Comparison of ENCODE assay signal across 29 cellular contexts in the genomic region with DNA sequence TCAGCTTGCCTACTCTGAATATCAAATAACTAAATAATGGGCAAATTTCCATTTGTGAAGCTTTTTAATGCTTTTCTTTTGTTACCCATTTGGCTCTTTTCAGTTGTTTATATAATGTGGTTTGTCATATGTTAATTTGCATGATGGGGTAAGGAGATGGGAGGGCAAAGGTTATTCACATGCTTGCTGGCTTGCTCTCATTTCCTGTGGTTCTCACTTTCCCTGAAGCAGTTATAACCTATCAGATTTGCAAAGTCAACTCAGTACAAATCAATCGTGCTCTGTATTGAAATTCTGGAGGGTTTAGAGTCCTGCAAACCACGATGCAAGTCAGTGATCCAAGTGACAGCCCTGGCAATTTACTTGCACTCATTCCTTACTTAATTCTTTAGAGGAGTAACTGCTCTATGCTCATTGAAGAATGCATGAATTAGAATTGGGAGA.
DNase-seq lines count a peak whose midpoint lies in the region; ATAC-seq, FAIRE-seq and TF ChIP-seq lines count a peak whose summit lies in the region.
"Had no signal": no experiment of that assay in that cellular context is flagged by ENCODE, and none has a peak within 500 bp of the region (broad histone marks: within the 10 kb centered on the region; RNA-seq: fewer than 3 reads in every experiment).

No MANE protein-coding gene starts in this region.

- H3K4me1 ChIP-seq in HUES48 (ENCODE audit: control insufficient read depth, insufficient read depth, low read length) (peaks cover 63% of the 10 kb centered on the region), small intestine (ENCODE audit: control insufficient read depth in 2 of 2, insufficient read depth in 1 of 2, low read depth in 1 of 2, low read length in 1 of 2) (no peaks in the 10 kb centered on the region), PC-9 (replicated peaks; ENCODE audit: insufficient read depth) (no peaks in the 10 kb centered on the region), gastrocnemius medialis (no peaks in the 10 kb centered on the region)
- H3K4me1 ChIP-seq: breast epithelium, heart left ventricle, left lung, psoas muscle, SJCRH30, tibial artery had no signal

- intact Hi-C loops in PC-9 (cut with micrococcal nuclease; ENCODE audit: unreplicated experiment): no loop called here
- intact Hi-C loops in gastrocnemius medialis (cut with DNase I; ENCODE audit: low total_unique reads): no loop called here

- no peaks in the 10 kb centered on the region for H3K9me2 ChIP-seq in PC-9 (ENCODE audit: insufficient read depth)

- H3K27me3 ChIP-seq in HUES48 (ENCODE audit: control insufficient read depth, insufficient read depth, low read length) (no peaks in the 10 kb centered on the region), small intestine (ENCODE audit: control insufficient read depth in 2 of 2, insufficient read depth in 2 of 2, low read length in 2 of 2) (no peaks in the 10 kb centered on the region), PC-9 (ENCODE audit: insufficient read depth, low read depth) (no peaks in the 10 kb centered on the region), gastrocnemius medialis (no peaks in the 10 kb centered on the region)
- H3K27me3 ChIP-seq: breast epithelium, heart left ventricle, left lung, SJCRH30, tibial artery had no signal

- H3K9ac ChIP-seq in HUES48 (ENCODE audit: low read depth, low read length): peak overlapping the region; percentile 33; the same call in 1 of the 2 replicates

- no peak for TF ChIP-seq CTCF in astrocyte of the cerebellum (IDR thresholded peaks at IDR 0.05; ENCODE audit: low read depth, low read length, missing control alignments)
- no peak for TF ChIP-seq CTCF in PC-9 (conservative IDR thresholded peaks at IDR 0.05)
- TF ChIP-seq CTCF in gastrocnemius medialis (IDR thresholded peaks at IDR 0.05 in 4 of 5, conservative IDR thresholded peaks at IDR 0.05 in 1 of 5): no peak

- in situ Hi-C loops in astrocyte of the cerebellum (cut with HindIII; ENCODE audit: low sequenced_read_pairs): no loop called here
- in situ Hi-C loops in gastrocnemius medialis (cut with MboI; ENCODE audit: low sequenced_read_pairs in 4 of 4): no loop called here

- H3K4me2 ChIP-seq in PC-9: no peak overlapping the region

- POLR2A ChIA-PET in PC-9 (lab: Charles Lee; ENCODE audit: unreplicated experiment): no interaction called here

- TF ChIP-seq POLR2A in gastrocnemius medialis (IDR thresholded peaks at IDR 0.05): no peak

- H2AFZ ChIP-seq in PC-9: no peak overlapping the region

- WGBS in small intestine, 3 donors: 6 to 19% (median 11%) methylated on average over 2 of the region's 2 CpGs

- peak overlapping the region; percentile 35; the same call in 1 of the 2 replicates for H3K4me3 ChIP-seq in HUES48 (ENCODE audit: low read depth, low read length)
- no peak overlapping the region for H3K4me3 ChIP-seq in astrocyte of the cerebellum (ENCODE audit: low read depth, low read length)
- no peak overlapping the region for H3K4me3 ChIP-seq in small intestine (ENCODE audit: low read depth in 1 of 2, low read length in 2 of 2)
- H3K4me3 ChIP-seq in PC-9: no peak overlapping the region
- no peak overlapping the region for H3K4me3 ChIP-seq in gastrocnemius medialis
- H3K4me3 ChIP-seq: breast epithelium, heart left ventricle, left lung, psoas muscle, SJCRH30, tibial artery had no signal

- CTCF ChIA-PET in PC-9 (lab: Charles Lee): no interaction called here

- BruUV-seq in PC-9 (replicated peaks; lab: Mats Ljungman, UMichigan): no TSS peak

- no peaks in the 10 kb centered on the region for H3K36me3 ChIP-seq in HUES48 (ENCODE audit: control insufficient read depth, insufficient read depth, low read length)
- no peaks in the 10 kb centered on the region for H3K36me3 ChIP-seq in small intestine (ENCODE audit: control insufficient read depth in 2 of 2, insufficient read depth in 2 of 2, low read length in 2 of 2)
- H3K36me3 ChIP-seq in PC-9 (ENCODE audit: low read depth): no peaks in the 10 kb centered on the region
- no peaks in the 10 kb centered on the region for H3K36me3 ChIP-seq in gastrocnemius medialis
- H3K36me3 ChIP-seq: breast epithelium, heart left ventricle, left lung, SJCRH30, tibial artery, WERI-Rb-1 had no signal

- DNase-seq in astrocyte of the cerebellum (ENCODE audit: low read depth) (peak; percentile 2), iPS DF 4.7 (ENCODE audit: extremely low read depth, low spot score) (peak; percentile 81), small intestine (peak; percentile 39), PC-9 (no peak), gastrocnemius medialis (no peak)
- DNase-seq: activated CD4-positive, alpha-beta T cell treated with anti-CD3 and anti-CD28 coated beads, Interleukin-2, amount 10 ng/mL, durations not matched to agents 24 days and 14 days; activated naive CD4-positive, alpha-beta T cell treated with Interleukin-2 at 50 U/mL for 16 hours; effector CD8-positive, alpha-beta T cell; erythroblast; heart left ventricle; Kasumi-1; left lung; naive B cell; NCI-H1694 treated with DMSO at 0.1 percent for 48 hours; NCI-H2171 treated with DMSO at 0.1 percent for 48 hours; NCI-H524 treated with DMSO at 0.1 percent for 48 hours; nucleus accumbens; psoas muscle; SJCRH30; stimulated activated naive CD8-positive, alpha-beta T cell treated with anti-CD3 and anti-CD28 coated beads, Interleukin-15, Interleukin-2, amounts not matched to agents 100 U/mL and 50 U/mL, for 24 hours; T1000; tibial artery; WERI-Rb-1 had no signal

- H4K20me1 ChIP-seq in PC-9 (ENCODE audit: insufficient read depth): no peaks in the 10 kb centered on the region

- H3K9me3 ChIP-seq in HUES48 (ENCODE audit: control insufficient read depth, insufficient read depth, low read length): no peaks in the 10 kb centered on the region
- no peaks in the 10 kb centered on the region for H3K9me3 ChIP-seq in small intestine (ENCODE audit: control insufficient read depth, low read depth)
- no peaks in the 10 kb centered on the region for H3K9me3 ChIP-seq in PC-9 (ENCODE audit: insufficient read depth, low read depth)
- H3K9me3 ChIP-seq in gastrocnemius medialis: no peaks in the 10 kb centered on the region
- H3K9me3 ChIP-seq: breast epithelium, heart left ventricle, left lung, psoas muscle, SJCRH30, tibial artery had no signal

- FAIRE-seq in small intestine (lab: Jason Lieb, UNC): no peak
- FAIRE-seq: colon, G401.6, HepG2 had no signal

- H3K27ac ChIP-seq in HUES48 (ENCODE audit: low read depth, low read length) (peak overlapping the region; percentile 91), small intestine (ENCODE audit: low read depth in 1 of 2, low read length in 1 of 2) (no peak overlapping the region), PC-9 (no peak overlapping the region), gastrocnemius medialis (no peak overlapping the region)
- H3K27ac ChIP-seq: breast epithelium, heart left ventricle, left lung, psoas muscle, SJCRH30, tibial artery, WERI-Rb-1 had no signal

- H3F3A ChIP-seq in PC-9 (ENCODE audit: insufficient read depth, low read depth): no peaks in the 10 kb centered on the region

- no peaks in the 10 kb centered on the region for H3K79me2 ChIP-seq in PC-9 (ENCODE audit: low read depth)

- ATAC-seq in GM18861 (IDR thresholded peaks at IDR 0.05; ENCODE audit: unreplicated experiment) (no peak), gastrocnemius medialis (no peak)
- ATAC-seq: heart left ventricle; HepG2; left lung; psoas muscle; stimulated activated naive CD8-positive, alpha-beta T cell treated with anti-CD3 and anti-CD28 coated beads, Interleukin-15, Interleukin-2, amounts not matched to agents 100 U/mL and 50 U/mL, for 24 hours had no signal

Comparison
In these comparisons a context has a peak if more than half of its experiments do, and no peak if none do; other contexts are left out.
1. DNase-seq: peak in astrocyte of the cerebellum (single experiment), iPS DF 4.7 (single experiment) and small intestine (single experiment); none in PC-9 (0 of 2) and gastrocnemius medialis (0 of 2).